Comparison of ENCODE assay signal across 12 cellular contexts in genomic region chr20:17875981-17876385, GRCh38.
DNase-seq lines count a peak whose midpoint lies in the region; ATAC-seq and TF ChIP-seq lines count a peak whose summit lies in the region.
"Had no signal": no experiment of that assay in that cellular context is flagged by ENCODE, and none has a peak within 500 bp of the region (broad histone marks: within the 10 kb centered on the region; RNA-seq: fewer than 3 reads in every experiment).

No MANE protein-coding gene starts in this region.

- no peak for TF ChIP-seq POLR2A in right lobe of liver (IDR thresholded peaks at IDR 0.05)

- H3K27ac ChIP-seq in brain microvascular endothelial cell (no peak overlapping the region), right lobe of liver (peak overlapping the region; percentile 65 to 94 (median 76)), skeletal muscle tissue (ENCODE audit: low read depth, low read length) (no peak overlapping the region)

- intact Hi-C loops in right lobe of liver (cut with DNase I), result no loop called here
- intact Hi-C loops in activated CD4-positive, alpha-beta T cell treated with anti-CD3 and anti-CD28 coated beads for 36 hours (cut with DNase I, micrococcal nuclease), result no loop called here

- H3K27me3 Mint-ChIP-seq in activated CD4-positive, alpha-beta T cell treated with anti-CD3 and anti-CD28 coated beads for 36 hours, result peaks cover 4% of the 10 kb centered on the region

- ATAC-seq in right lobe of liver, result peak; percentile 1 to 13 (median 5)
- no peak for ATAC-seq in activated CD4-positive, alpha-beta T cell treated with anti-CD3 and anti-CD28 coated beads for 36 hours
- ATAC-seq: effector memory CD8-positive, alpha-beta T cell had no signal

- peaks cover 21% of the 10 kb centered on the region for H3K4me1 Mint-ChIP-seq in activated CD4-positive, alpha-beta T cell treated with anti-CD3 and anti-CD28 coated beads for 36 hours

- H3K9me3 Mint-ChIP-seq in activated CD4-positive, alpha-beta T cell treated with anti-CD3 and anti-CD28 coated beads for 36 hours (ENCODE audit: low read depth), result no peaks in the 10 kb centered on the region
- H3K9me3 Mint-ChIP-seq: CD8-positive, alpha-beta memory T cell; effector memory CD8-positive, alpha-beta T cell had no signal

- POLR2A ChIA-PET in activated CD4-positive, alpha-beta T cell treated with anti-CD3 and anti-CD28 coated beads for 36 hours (lab: Charles Lee), result no interaction called here

- peak; percentile 17 for TF ChIP-seq CTCF in brain microvascular endothelial cell (IDR thresholded peaks at IDR 0.05; ENCODE audit: low read depth, low read length, missing control alignments)
- no peak for TF ChIP-seq CTCF in right lobe of liver (IDR thresholded peaks at IDR 0.05)

- H3K4me3 ChIP-seq in H7 (ENCODE audit: insufficient read depth, low read depth, low read length), result no peak overlapping the region
- H3K4me3 ChIP-seq in brain microvascular endothelial cell (ENCODE audit: low read depth, low read length), result no peak overlapping the region
- no peak overlapping the region for H3K4me3 ChIP-seq in right lobe of liver
- H3K4me3 ChIP-seq in skeletal muscle tissue (ENCODE audit: low read length in 3 of 3), result no peak overlapping the region

- in situ Hi-C loops in brain microvascular endothelial cell (cut with HindIII; ENCODE audit: low pct_ligation_motif_present, low sequenced_read_pairs), result no loop called here

- no peaks in the 10 kb centered on the region for H3K36me3 Mint-ChIP-seq in activated CD4-positive, alpha-beta T cell treated with anti-CD3 and anti-CD28 coated beads for 36 hours (ENCODE audit: low read depth)
- H3K36me3 Mint-ChIP-seq: CD8-positive, alpha-beta memory T cell had no signal

- H3K9me3 ChIP-seq in right lobe of liver (no peaks in the 10 kb centered on the region), skeletal muscle tissue (ENCODE audit: control insufficient read depth in 3 of 3, low read length in 3 of 3) (no peaks in the 10 kb centered on the region)

- 26% methylated on average over 2 of the region's 10 CpGs for WGBS in right lobe of liver (ENCODE audit: insufficient coverage, low coverage, low lambda C conversion rate, missing lambda C conversion rate)

- H3K27ac Mint-ChIP-seq in activated CD4-positive, alpha-beta T cell treated with anti-CD3 and anti-CD28 coated beads for 36 hours, result no peak overlapping the region
- H3K27ac Mint-ChIP-seq: effector memory CD8-positive, alpha-beta T cell had no signal

- no peaks in the 10 kb centered on the region for H3K27me3 ChIP-seq in H7 (ENCODE audit: control insufficient read depth, insufficient read depth, low read length)
- no peaks in the 10 kb centered on the region for H3K27me3 ChIP-seq in brain microvascular endothelial cell (replicated peaks)
- no peaks in the 10 kb centered on the region for H3K27me3 ChIP-seq in right lobe of liver
- H3K27me3 ChIP-seq in skeletal muscle tissue (ENCODE audit: control insufficient read depth in 3 of 3, insufficient read depth in 3 of 3, low read length in 3 of 3), result peaks cover 0 to 14% (median 9%) of the 10 kb centered on the region in 3 donors

- H3K36me3 ChIP-seq in H7 (replicated peaks; ENCODE audit: control insufficient read depth, insufficient read depth, low read length) (no peaks in the 10 kb centered on the region), brain microvascular endothelial cell (replicated peaks) (no peaks in the 10 kb centered on the region), right lobe of liver (no peaks in the 10 kb centered on the region), skeletal muscle tissue (ENCODE audit: control insufficient read depth in 3 of 3, insufficient read depth in 3 of 3, low read length in 3 of 3) (no peaks in the 10 kb centered on the region)

- DNase-seq in H7 (peak; percentile 72), brain microvascular endothelial cell (no peak), right lobe of liver (no peak), nucleus accumbens (lab: John Stamatoyannopoulos, UW) (no peak), HK-2 (ENCODE audit: unreplicated experiment) (no peak)
- no peak for DNase-seq in activated CD4-positive, alpha-beta T cell treated with anti-CD3 and anti-CD28 coated beads for 36 hours
- no peak for DNase-seq in activated T-cell treated with anti-CD3 and anti-CD28 coated beads, Interleukin-2, amount 50 U/mL, for 1 hour
- DNase-seq: CD8-positive, alpha-beta memory T cell; effector memory CD8-positive, alpha-beta T cell; NCI-H1092 treated with DMSO at 0.1 percent for 48 hours; NCI-H510A treated with DMSO at 0.1 percent for 48 hours had no signal

- peak overlapping the region in 2 of 3 donors; percentile 3 to 23 for H3K9ac ChIP-seq in skeletal muscle tissue (ENCODE audit: low read depth in 1 of 3, low read length in 3 of 3)

- H3K4me3 Mint-ChIP-seq in activated CD4-positive, alpha-beta T cell treated with anti-CD3 and anti-CD28 coated beads for 36 hours, result no peak overlapping the region
- H3K4me3 Mint-ChIP-seq: CD8-positive, alpha-beta memory T cell; effector memory CD8-positive, alpha-beta T cell had no signal

- CTCF ChIA-PET in activated CD4-positive, alpha-beta T cell treated with anti-CD3 and anti-CD28 coated beads for 36 hours (lab: Charles Lee), result no interaction called here

- H3K4me1 ChIP-seq in right lobe of liver (peaks cover 0 to 58% (median 31%) of the 10 kb centered on the region in 4 donors), skeletal muscle tissue (ENCODE audit: control insufficient read depth in 3 of 3, insufficient read depth in 3 of 3, low read length in 3 of 3) (peaks cover 16 to 24% (median 20%) of the 10 kb centered on the region in 3 donors)

Comparison
In these comparisons a context has a peak if more than half of its experiments do, and no peak if none do; other contexts are left out.
1. H3K27ac ChIP-seq: peak in right lobe of liver (3 of 3); none in brain microvascular endothelial cell (single experiment) and skeletal muscle tissue (single experiment).